Comparison of ENCODE assay signal across 1 cellular context in genomic region chr1:15799004-15799867, GRCh38.
TF ChIP-seq lines count a peak whose summit lies in the region.

No MANE protein-coding gene starts in this region.

TF ChIP-seq in HepG2, 621 proteins besides CTCF, POLR2A, EP300 and RAD21 (continued from another document):
- TF ChIP-seq ZBTB39 (CRISPR knock-in tag; IDR thresholded peaks at IDR 0.05): 0 out of 2 replicates have a peak, but pooled peaks have one; percentile 52
- no peak for TF ChIP-seq CAMTA2 (CRISPR knock-in tag; IDR thresholded peaks at IDR 0.05; ENCODE audit: borderline replicate concordance)
- no peak for TF ChIP-seq YEATS2 (CRISPR knock-in tag; IDR thresholded peaks at IDR 0.05; ENCODE audit: borderline replicate concordance)
- no peak for TF ChIP-seq ZNF770 (CRISPR knock-in tag; IDR thresholded peaks at IDR 0.05)
- TF ChIP-seq PHF5A (CRISPR knock-in tag; IDR thresholded peaks at IDR 0.05; ENCODE audit: low read depth, unreplicated experiment): peak; percentile 52
- no peak for TF ChIP-seq MLXIP (CRISPR knock-in tag; IDR thresholded peaks at IDR 0.05; ENCODE audit: borderline replicate concordance)
- no peak for TF ChIP-seq ARID2 (CRISPR knock-in tag; IDR thresholded peaks at IDR 0.05; ENCODE audit: borderline replicate concordance)
- no peak for TF ChIP-seq TFDP2 (CRISPR knock-in tag; IDR thresholded peaks at IDR 0.05)
- no peak for TF ChIP-seq TBX3 (IDR thresholded peaks at IDR 0.05; ENCODE audit: borderline replicate concordance)
- no peak for TF ChIP-seq HOXA9 (CRISPR knock-in tag; IDR thresholded peaks at IDR 0.05; ENCODE audit: borderline replicate concordance)
- no peak for TF ChIP-seq ZBTB2 (CRISPR knock-in tag; IDR thresholded peaks at IDR 0.05; ENCODE audit: low read depth)
- peak; percentile 61; the same call in 1 of the 2 replicates for TF ChIP-seq ZNF430 (CRISPR knock-in tag; IDR thresholded peaks at IDR 0.05)
- peak; percentile 88 for TF ChIP-seq ZNF24 (IDR thresholded peaks at IDR 0.05)
- no peak for TF ChIP-seq ZNF574 (CRISPR knock-in tag; IDR thresholded peaks at IDR 0.05)
- no peak for TF ChIP-seq PHF21A (CRISPR knock-in tag; IDR thresholded peaks at IDR 0.05)
